26 cellular contexts compared by ENCODE assay signal in the genomic region with DNA sequence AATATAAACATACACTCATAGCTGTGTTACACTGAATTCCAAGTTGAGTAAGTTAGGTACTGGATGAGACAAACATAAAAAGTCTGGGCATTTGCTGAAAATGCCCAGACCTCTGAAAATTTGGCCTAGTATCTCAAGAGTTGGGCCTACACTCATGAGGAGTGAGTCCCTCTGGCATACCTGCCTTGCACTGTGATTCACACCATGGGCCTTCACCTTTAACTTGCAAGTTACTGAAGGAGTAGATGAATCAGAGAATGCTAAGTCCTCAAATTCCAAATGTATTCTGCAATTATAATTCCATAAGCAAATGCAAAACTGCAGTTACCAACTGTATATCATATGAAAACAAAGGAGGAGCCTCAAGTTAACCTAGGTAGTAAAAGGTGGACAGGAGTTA.
"Had no signal": no experiment of that assay in that cellular context is flagged by ENCODE, and none has a peak within 500 bp of the region (broad histone marks: within the 10 kb centered on the region; RNA-seq: fewer than 3 reads in every experiment).

No MANE protein-coding gene starts in this region.

- H3K27me3 Mint-ChIP-seq: memory B cell; naive thymus-derived CD4-positive, alpha-beta T cell; stimulated activated memory B cell treated with anti-CD40 and anti-IgM and Interleukin-4, amounts not matched to agents 10 μg/mL and 1 μg/mL and 100 μg/mL, for 72 hours had no signal

- DNase-seq: cerebellar nuclear complex; dorsolateral prefrontal cortex; effector CD4-positive, alpha-beta T cell; foreskin melanocyte; glutamatergic neuron; heart right ventricle; hippocampal formation; left ventricle myocardium superior; lower lobe of right lung; naive thymus-derived CD4-positive, alpha-beta T cell; nucleus accumbens; right cardiac atrium; sigmoid colon; stimulated activated CD4-positive, alpha-beta T cell treated with anti-CD3 and anti-CD28 coated beads, Interleukin-2, amount 100 ng/mL, for 24 hours; stimulated activated CD4-positive, alpha-beta T cell treated with anti-CD3 and anti-CD28 coated beads, Interleukin-4, amount 100 ng/mL, for 24 hours; stimulated activated naive CD8-positive, alpha-beta T cell treated with anti-CD3 and anti-CD28 coated beads, Interleukin-15, Interleukin-2, amounts not matched to agents 100 U/mL and 50 U/mL, for 24 hours; substantia nigra; testis; tibial artery; upper lobe of right lung; uterus had no signal

- H3K4me3 ChIP-seq: dorsolateral prefrontal cortex, esophagus muscularis mucosa, heart right ventricle, lower lobe of right lung, prostate gland, sigmoid colon, testis, tibial artery, upper lobe of right lung, uterus had no signal

- H3K36me3 ChIP-seq: prostate gland, uterus had no signal

- ATAC-seq: heart right ventricle; left ventricle myocardium superior; lower lobe of right lung; naive thymus-derived CD4-positive, alpha-beta T cell; right cardiac atrium; stimulated activated memory B cell treated with anti-CD40 and anti-IgM and Interleukin-4, amounts not matched to agents 10 μg/mL and 1 μg/mL and 100 μg/mL, for 72 hours; stimulated activated naive CD8-positive, alpha-beta T cell treated with anti-CD3 and anti-CD28 coated beads, Interleukin-15, Interleukin-2, amounts not matched to agents 100 U/mL and 50 U/mL, for 24 hours; upper lobe of right lung had no signal

- H3K27ac Mint-ChIP-seq: memory B cell; nephron; stimulated activated memory B cell treated with anti-CD40 and anti-IgM and Interleukin-4, amounts not matched to agents 10 μg/mL and 1 μg/mL and 100 μg/mL, for 72 hours had no signal

- H3K9me3 Mint-ChIP-seq: memory B cell; naive thymus-derived CD4-positive, alpha-beta T cell; nephron; stimulated activated memory B cell treated with anti-CD40 and anti-IgM and Interleukin-4, amounts not matched to agents 10 μg/mL and 1 μg/mL and 100 μg/mL, for 72 hours had no signal

- H3K4me1 Mint-ChIP-seq: memory B cell; nephron; stimulated activated memory B cell treated with anti-CD40 and anti-IgM and Interleukin-4, amounts not matched to agents 10 μg/mL and 1 μg/mL and 100 μg/mL, for 72 hours had no signal

- H3K4me3 Mint-ChIP-seq: memory B cell; naive thymus-derived CD4-positive, alpha-beta T cell; nephron; stimulated activated memory B cell treated with anti-CD40 and anti-IgM and Interleukin-4, amounts not matched to agents 10 μg/mL and 1 μg/mL and 100 μg/mL, for 72 hours had no signal

- H3K27me3 ChIP-seq: dorsolateral prefrontal cortex, esophagus muscularis mucosa, heart right ventricle, sigmoid colon, testis, tibial artery, upper lobe of right lung, uterus had no signal

- H3K9me3 ChIP-seq: esophagus muscularis mucosa, heart right ventricle, lower lobe of right lung, prostate gland, sigmoid colon, testis, tibial artery, upper lobe of right lung, uterus had no signal

- H3K27ac ChIP-seq: dorsolateral prefrontal cortex, esophagus muscularis mucosa, heart right ventricle, lower lobe of right lung, prostate gland, sigmoid colon, testis, tibial artery, upper lobe of right lung, uterus had no signal

- H3K4me1 ChIP-seq: esophagus muscularis mucosa, heart right ventricle, lower lobe of right lung, prostate gland, testis, tibial artery, upper lobe of right lung, uterus had no signal
